8 cellular contexts compared by ENCODE assay signal in genomic region chr5:31232273-31232888, GRCh38. TPM values are rescaled to one million over a fixed set of nuclear protein-coding genes. Genes with fewer than 3 reads are reported as not detected.
DNase-seq lines count a peak whose midpoint lies in the region; ATAC-seq and TF ChIP-seq lines count a peak whose summit lies in the region.

No MANE protein-coding gene starts in this region.

- no peaks in the 10 kb centered on the region for H3K27me3 Mint-ChIP-seq in T-helper 2 cell treated with Interferon-gamma antibody and Interleukin-4, amounts not matched to agents 5 μg/mL and 100 μg/mL, for 36 hours (ENCODE audit: low read depth)

- no peak overlapping the region for H3K4me3 ChIP-seq in brain microvascular endothelial cell (ENCODE audit: low read depth, low read length)

- no peak overlapping the region for H3K4me3 Mint-ChIP-seq in T-helper 2 cell treated with Interferon-gamma antibody and Interleukin-4, amounts not matched to agents 5 μg/mL and 100 μg/mL, for 36 hours

- no peaks in the 10 kb centered on the region for H3K36me3 ChIP-seq in brain microvascular endothelial cell (replicated peaks)

- no peak overlapping the region for H3K27ac Mint-ChIP-seq in T-helper 2 cell treated with Interferon-gamma antibody and Interleukin-4, amounts not matched to agents 5 μg/mL and 100 μg/mL, for 36 hours

- H3K27ac ChIP-seq in brain microvascular endothelial cell, result peak overlapping the region; percentile 55

- H3K27me3 ChIP-seq in brain microvascular endothelial cell (replicated peaks), result no peaks in the 10 kb centered on the region

- H3K4me1 Mint-ChIP-seq in T-helper 2 cell treated with Interferon-gamma antibody and Interleukin-4, amounts not matched to agents 5 μg/mL and 100 μg/mL, for 36 hours (ENCODE audit: low read depth), result no peaks in the 10 kb centered on the region

- no peaks in the 10 kb centered on the region for H3K9me3 Mint-ChIP-seq in T-helper 2 cell treated with Interferon-gamma antibody and Interleukin-4, amounts not matched to agents 5 μg/mL and 100 μg/mL, for 36 hours

- in situ Hi-C loops in brain microvascular endothelial cell (cut with HindIII; ENCODE audit: low pct_ligation_motif_present, low sequenced_read_pairs), result no loop called here

- DNase-seq in CD1c-positive myeloid dendritic cell (ENCODE audit: extremely low spot score) (peak; percentile 30), NCI-H460 (ENCODE audit: extremely low read depth, low read depth) (peak; percentile 56), brain microvascular endothelial cell (peak; percentile 63), kidney tubule cell (ENCODE audit: low spot score) (peak; percentile 72)
- DNase-seq in T-helper 2 cell treated with Interferon-gamma antibody and Interleukin-4, amounts not matched to agents 5 μg/mL and 100 μg/mL, for 36 hours (ENCODE audit: low spot score), result no peak
- no peak for DNase-seq in stimulated activated CD4-positive, alpha-beta T cell treated with anti-CD3 and anti-CD28 coated beads, Interleukin-4, amount 100 ng/mL, for 24 hours

- peak; percentile 89 for ATAC-seq in GM18907 (IDR thresholded peaks at IDR 0.05; ENCODE audit: unreplicated experiment)
- peak; percentile 66 for ATAC-seq in HG03196 (IDR thresholded peaks at IDR 0.05; ENCODE audit: unreplicated experiment)

- H3K36me3 Mint-ChIP-seq in T-helper 2 cell treated with Interferon-gamma antibody and Interleukin-4, amounts not matched to agents 5 μg/mL and 100 μg/mL, for 36 hours (ENCODE audit: low read depth), result no peaks in the 10 kb centered on the region

- peak; percentile 86 for TF ChIP-seq CTCF in brain microvascular endothelial cell (IDR thresholded peaks at IDR 0.05; ENCODE audit: low read depth, low read length, missing control alignments)

RNA-seq across cellular contexts. Expression of gene CDH6, which starts 38.9 kb away (rescaled TPM):
- total RNA-seq in NCI-H460 (2014; rRNA removed; shearing (Covaris generic)), result 0.20 TPM in 1 of 2 replicates, not detected in the other
- not detected in 2 replicates for polyA plus RNA-seq in NCI-H460 (2014; cell fraction: nucleus; rRNA removed)

Comparison
In these comparisons a context has a peak if more than half of its experiments do, and no peak if none do; other contexts are left out.
1. DNase-seq: peak in CD1c-positive myeloid dendritic cell (single experiment), NCI-H460 (single experiment), brain microvascular endothelial cell (single experiment) and kidney tubule cell (single experiment); none in T-helper 2 cell treated with Interferon-gamma antibody and Interleukin-4, amounts not matched to agents 5 μg/mL and 100 μg/mL, for 36 hours (single experiment) and stimulated activated CD4-positive, alpha-beta T cell treated with anti-CD3 and anti-CD28 coated beads, Interleukin-4, amount 100 ng/mL, for 24 hours (single experiment).